Comparison of ENCODE assay signal across 8 cellular contexts in the genomic region with DNA sequence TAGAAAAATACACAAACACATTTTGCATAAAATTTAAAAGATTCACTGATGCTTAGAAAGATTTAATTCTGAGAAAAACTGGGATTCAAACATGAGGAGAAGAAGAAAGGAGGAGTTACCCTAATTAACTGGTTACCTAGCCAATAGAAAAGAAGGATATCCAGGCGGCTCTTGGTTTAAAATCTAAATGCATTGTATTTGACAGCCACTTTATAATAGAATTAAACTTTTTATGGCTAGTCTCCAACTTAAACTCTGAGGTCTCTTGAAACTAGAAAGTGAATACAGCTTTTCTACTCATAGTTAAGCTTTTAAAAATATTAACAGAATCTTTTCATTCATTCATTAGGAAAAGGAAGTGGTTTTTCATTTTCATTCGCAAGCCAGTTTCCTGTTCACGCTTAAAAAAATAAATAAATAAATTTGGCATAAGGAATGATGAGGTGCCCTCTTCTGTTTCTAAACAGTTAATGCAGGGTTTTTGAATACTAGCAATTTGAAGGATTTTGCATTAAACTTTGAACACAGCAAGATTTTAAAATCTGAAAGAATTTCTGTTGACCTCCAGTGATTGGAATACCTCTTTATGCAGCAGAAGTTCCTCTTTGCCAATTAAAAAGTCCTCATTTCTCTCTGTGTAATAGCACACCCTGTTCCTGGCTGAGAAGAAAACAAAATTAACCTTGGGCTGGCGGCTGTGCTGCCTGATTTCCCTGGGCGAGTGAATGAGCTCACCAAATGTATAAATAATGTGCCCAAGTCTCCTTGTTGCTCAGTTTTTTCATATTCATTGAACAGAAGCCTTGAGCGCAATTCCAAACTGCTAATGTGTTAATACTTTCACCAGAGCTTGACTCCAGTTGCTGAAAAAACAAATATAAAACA.
DNase-seq lines count a peak whose midpoint lies in the region; ATAC-seq, FAIRE-seq and TF ChIP-seq lines count a peak whose summit lies in the region.

No MANE protein-coding gene starts in this region.

- TF ChIP-seq CTCF in brain (conservative IDR thresholded peaks at IDR 0.05), result peak; percentile 88 to 89
- TF ChIP-seq CTCF in HepG2 (CRISPR knock-in tag; IDR thresholded peaks at IDR 0.05), result peak; percentile 29
- TF ChIP-seq CTCF in CD8-positive, alpha-beta T cell (IDR thresholded peaks at IDR 0.05), result no peak

- H3K9me3 ChIP-seq in HepG2 (ENCODE audit: low read length), result no peaks in the 10 kb centered on the region
- H3K9me3 ChIP-seq in CD8-positive, alpha-beta T cell (ENCODE audit: low read length), result no peaks in the 10 kb centered on the region

- in situ Hi-C loops in ACHN (cut with HindIII; ENCODE audit: low pct_ligation_motif_present, low pct_unique_long_range_greater_than_20kb, low sequenced_read_pairs), result no loop called here
- in situ Hi-C loops in HepG2 (cut with HindIII; ENCODE audit: extremely low pct_ligation_motif_present, low pct_unique_long_range_greater_than_20kb), result loop anchor here (10.0 kb wide), 1 partner anchor 532 kb away; no protein-coding TSS in a partner anchor

- peak overlapping the region; percentile 11 to 75 (median 50) for H3K27ac Mint-ChIP-seq in brain
- H3K27ac Mint-ChIP-seq in CD8-positive, alpha-beta T cell, result no peak overlapping the region

- TF ChIP-seq EP300 in HepG2 (IDR thresholded peaks at IDR 0.05; ENCODE audit: low read depth in 2 of 2, low read length in 2 of 2), result no peak
- TF ChIP-seq EP300 in HepG2 (CRISPR knock-in tag; IDR thresholded peaks at IDR 0.05; ENCODE audit: borderline replicate concordance), result no peak

- TF ChIP-seq POLR2A in GM18505 (IDR thresholded peaks at IDR 0.05; ENCODE audit: borderline replicate concordance, extremely low read depth, insufficient read depth, insufficient read length) (no peak), HepG2 (IDR thresholded peaks at IDR 0.05; ENCODE audit: insufficient read depth in 1 of 2, low read depth in 2 of 2, low read length in 2 of 2) (no peak)

- intact Hi-C loops in HepG2 (cut with micrococcal nuclease; ENCODE audit: unreplicated experiment), result loop anchor here (1.0 kb wide), 1 partner anchor 530 kb away; no protein-coding TSS in a partner anchor
- intact Hi-C loops in CD8-positive, alpha-beta T cell (cut with DNase I, micrococcal nuclease), result no loop called here

- no peak for TF ChIP-seq RAD21 in HepG2 (CRISPR knock-in tag; IDR thresholded peaks at IDR 0.05)

- peaks cover 7% of the 10 kb centered on the region for H3K27me3 Mint-ChIP-seq in brain
- no peaks in the 10 kb centered on the region for H3K27me3 Mint-ChIP-seq in CD8-positive, alpha-beta T cell (ENCODE audit: low read depth)

- no peak overlapping the region for H3K27ac ChIP-seq in HepG2 (ENCODE audit: extremely low read length, insufficient read depth, low read length)
- H3K27ac ChIP-seq in CD8-positive, alpha-beta T cell (ENCODE audit: low read depth, low read length), result no peak overlapping the region

- no peak overlapping the region for H2AFZ ChIP-seq in HepG2 (ENCODE audit: low read length)

- no peaks in the 10 kb centered on the region for H3K79me2 ChIP-seq in HepG2 (ENCODE audit: insufficient read depth, low read length)

- POLR2A ChIA-PET in HepG2 (lab: Yijun Ruan, JAX), result no interaction called here
- POLR2A ChIA-PET in CD8-positive, alpha-beta T cell (lab: Charles Lee), result no interaction called here

- no peak overlapping the region for H3K4me2 ChIP-seq in HepG2 (ENCODE audit: low read depth, low read length)

- H3K27me3 ChIP-seq in HepG2 (ENCODE audit: control insufficient read depth in 1 of 2, insufficient read depth in 2 of 2, low read length in 2 of 2), result no peaks in the 10 kb centered on the region; a peak in 1 of 5 replicates
- no peaks in the 10 kb centered on the region for H3K27me3 ChIP-seq in CD8-positive, alpha-beta T cell (ENCODE audit: insufficient read depth, low read length)

- DNase-seq in ACHN, result peak; percentile 48
- DNase-seq in NCI-H2227 treated with DMSO at 0.1 percent for 48 hours (lab: John Stamatoyannopoulos, UW), result peak; percentile 50
- peak; percentile 3 for DNase-seq in HepG2 (ENCODE audit: low spot score)
- DNase-seq in CD8-positive, alpha-beta T cell, result no peak
- no peak for DNase-seq in GF-D8 (lab: John Stamatoyannopoulos, UW)

- 60% methylated on average over 6 of the region's 6 CpGs for WGBS in HepG2 (ENCODE audit: low lambda C conversion rate)

- H3K4me3 Mint-ChIP-seq in brain, result peak overlapping the region in 2 of 5 experiments; percentile 35 to 76
- H3K4me3 Mint-ChIP-seq in CD8-positive, alpha-beta T cell, result no peak overlapping the region

- H3K36me3 Mint-ChIP-seq in brain, result peaks cover under 1% of the 10 kb centered on the region
- no peaks in the 10 kb centered on the region for H3K36me3 Mint-ChIP-seq in CD8-positive, alpha-beta T cell

- H3K36me3 ChIP-seq in HepG2 (replicated peaks in 1 of 2; ENCODE audit: control insufficient read depth in 1 of 2, insufficient read depth in 2 of 2, low read length in 2 of 2), result no peaks in the 10 kb centered on the region
- H3K36me3 ChIP-seq in CD8-positive, alpha-beta T cell (ENCODE audit: insufficient read depth, low read length), result no peaks in the 10 kb centered on the region

- H3K9me3 Mint-ChIP-seq in brain, result no peaks in the 10 kb centered on the region
- H3K9me3 Mint-ChIP-seq in CD8-positive, alpha-beta T cell, result no peaks in the 10 kb centered on the region

- no TSS peak for BruUV-seq in HepG2 (replicated peaks; lab: Mats Ljungman, UMichigan)

- H3K4me1 ChIP-seq in HepG2 (ENCODE audit: insufficient read depth, low read length), result no peaks in the 10 kb centered on the region
- no peaks in the 10 kb centered on the region for H3K4me1 ChIP-seq in CD8-positive, alpha-beta T cell (ENCODE audit: insufficient read depth, low read length)

- CTCF ChIA-PET in HepG2 (lab: Yijun Ruan, JAX; ENCODE audit: low intra/inter-chr PET ratio, low total read pairs), result interaction anchor here (0.6 to 1.2 kb wide), 2 partner anchors 530 to 534 kb away, joined by 3 to 7 read pairs; no protein-coding TSS in a partner anchor
- CTCF ChIA-PET in CD8-positive, alpha-beta T cell (lab: Charles Lee), result interaction anchor here (1.2 to 1.6 kb wide), 2 partner anchors 10 to 595 kb away, joined by 3 to 4 read pairs; no protein-coding TSS in a partner anchor

- FAIRE-seq in HepG2 (lab: Jason Lieb, UNC), result peak; percentile 42

- no peak overlapping the region for H3K9ac ChIP-seq in HepG2 (ENCODE audit: insufficient read depth, low read depth, low read length)

- no peaks in the 10 kb centered on the region for H4K20me1 ChIP-seq in HepG2 (ENCODE audit: insufficient read depth, low read length)

- peaks cover 24% of the 10 kb centered on the region for H3K4me1 Mint-ChIP-seq in brain
- peaks cover 12% of the 10 kb centered on the region for H3K4me1 Mint-ChIP-seq in CD8-positive, alpha-beta T cell (ENCODE audit: low read depth)

- ATAC-seq in GM18505 (IDR thresholded peaks at IDR 0.05; ENCODE audit: unreplicated experiment), result peak; percentile 40
- ATAC-seq in HG03066 (IDR thresholded peaks at IDR 0.05; ENCODE audit: low read depth, unreplicated experiment), result peak; percentile 35
- no peak for ATAC-seq in HepG2
- no peak for ATAC-seq in CD8-positive, alpha-beta T cell

- no peak overlapping the region for H3K4me3 ChIP-seq in HepG2 (replicated peaks in 1 of 3; ENCODE audit: insufficient read depth in 1 of 3, low read depth in 2 of 3, low read length in 3 of 3)
- no peak overlapping the region for H3K4me3 ChIP-seq in CD8-positive, alpha-beta T cell (ENCODE audit: low read depth, low read length)

TF ChIP-seq in HepG2, 621 proteins besides CTCF, POLR2A, EP300 and RAD21:
- TF ChIP-seq STAG1 (CRISPR knock-in tag; IDR thresholded peaks at IDR 0.05), result peak; percentile 61
- no peak for TF ChIP-seq NR2F6 (IDR thresholded peaks at IDR 0.05)
- TF ChIP-seq NR2F6 (CRISPR knock-in tag; IDR thresholded peaks at IDR 0.05), result no peak

Comparison
In these comparisons a context has a peak if more than half of its experiments do, and no peak if none do; other contexts are left out.
1. DNase-seq: peak in ACHN (single experiment), NCI-H2227 treated with DMSO at 0.1 percent for 48 hours (single experiment) and HepG2 (single experiment); none in CD8-positive, alpha-beta T cell (0 of 7) and GF-D8 (single experiment).
2. ATAC-seq: peak in GM18505 (single experiment) and HG03066 (single experiment); none in HepG2 (single experiment) and CD8-positive, alpha-beta T cell (single experiment).